8 cellular contexts compared by ENCODE assay signal in genomic region chr2:168889635-168890005, GRCh38. TPM values are rescaled to one million over a fixed set of nuclear protein-coding genes. Genes with fewer than 3 reads are reported as not detected.
DNase-seq lines count a peak whose midpoint lies in the region; ATAC-seq and TF ChIP-seq lines count a peak whose summit lies in the region.

No MANE protein-coding gene starts in this region.

- H3K27ac Mint-ChIP-seq in T-cell = no peak overlapping the region
- no peak overlapping the region for H3K27ac Mint-ChIP-seq in glutamatergic neuron (ENCODE audit: unreplicated experiment)
- H3K27ac Mint-ChIP-seq in type B pancreatic cell = no peak overlapping the region

- H3K36me3 ChIP-seq in cardiac muscle cell = no peaks in the 10 kb centered on the region
- H3K36me3 ChIP-seq in right atrium auricular region = no peaks in the 10 kb centered on the region
- H3K36me3 ChIP-seq in ascending aorta = no peaks in the 10 kb centered on the region

- no peak overlapping the region for H3K27ac ChIP-seq in cardiac muscle cell
- H3K27ac ChIP-seq in right atrium auricular region = no peak overlapping the region
- no peak overlapping the region for H3K27ac ChIP-seq in ascending aorta

- H3K9me3 Mint-ChIP-seq in T-cell = no peaks in the 10 kb centered on the region
- peaks cover 2% of the 10 kb centered on the region for H3K9me3 Mint-ChIP-seq in glutamatergic neuron (ENCODE audit: unreplicated experiment)
- H3K9me3 Mint-ChIP-seq in type B pancreatic cell = no peaks in the 10 kb centered on the region

- intact Hi-C loops in ascending aorta (cut with DNase I) = no loop called here

- H3K4me1 Mint-ChIP-seq in T-cell (peaks cover 11 to 13% (median 11%) of the 10 kb centered on the region in 3 donors), glutamatergic neuron (ENCODE audit: low read depth, unreplicated experiment) (peaks cover 5% of the 10 kb centered on the region), type B pancreatic cell (ENCODE audit: unreplicated experiment) (peaks cover 8% of the 10 kb centered on the region)

- H3K4me1 ChIP-seq in cardiac muscle cell (ENCODE audit: low read depth) (no peaks in the 10 kb centered on the region), right atrium auricular region (peaks cover 0 to 11% of the 10 kb centered on the region in 2 donors), ascending aorta (peaks cover 0 to 4% of the 10 kb centered on the region in 2 donors)

- H3K27me3 ChIP-seq in cardiac muscle cell (no peaks in the 10 kb centered on the region), right atrium auricular region (no peaks in the 10 kb centered on the region), ascending aorta (no peaks in the 10 kb centered on the region)

- DNase-seq in cardiac muscle cell (ENCODE audit: low read depth in 1 of 2, low spot score in 1 of 2) (no peak), right atrium auricular region (ENCODE audit: low spot score) (no peak), T-cell (no peak), glutamatergic neuron (no peak), type B pancreatic cell (ENCODE audit: extremely low spot score, unreplicated experiment) (no peak), OCI-M2 (lab: John Stamatoyannopoulos, UW; ENCODE audit: unreplicated experiment) (no peak), ascending aorta (ENCODE audit: low spot score in 2 of 2) (no peak)

- H3K27me3 Mint-ChIP-seq in T-cell (peaks cover 2 to 10% of the 10 kb centered on the region in 2 donors), glutamatergic neuron (ENCODE audit: unreplicated experiment) (no peaks in the 10 kb centered on the region), type B pancreatic cell (peaks cover 6% of the 10 kb centered on the region)

- POLR2A ChIA-PET in T-cell (lab: Charles Lee) = no interaction called here

- H3K36me3 Mint-ChIP-seq in T-cell (no peaks in the 10 kb centered on the region), glutamatergic neuron (ENCODE audit: unreplicated experiment) (no peaks in the 10 kb centered on the region), type B pancreatic cell (peaks cover 13% of the 10 kb centered on the region)

- H3K4me3 Mint-ChIP-seq in T-cell (peak overlapping the region; percentile 84 to 94 (median 90)), glutamatergic neuron (ENCODE audit: unreplicated experiment) (peak overlapping the region; percentile 99), type B pancreatic cell (peak overlapping the region; percentile 96)

- H3K4me3 ChIP-seq in cardiac muscle cell (peak overlapping the region; percentile 47), right atrium auricular region (peak overlapping the region in 1 of 2 donors; percentile 60), ascending aorta (peak overlapping the region in 1 of 2 donors; percentile 63)

- CTCF ChIA-PET in T-cell (lab: Charles Lee) = no interaction called here

- ATAC-seq in T-cell (replicated peaks in 1 of 4) (no peak), HG03342 (IDR thresholded peaks at IDR 0.05; ENCODE audit: unreplicated experiment) (no peak)

- no peaks in the 10 kb centered on the region for H3K9me3 ChIP-seq in cardiac muscle cell (ENCODE audit: low read depth)
- H3K9me3 ChIP-seq in right atrium auricular region = no peaks in the 10 kb centered on the region
- no peaks in the 10 kb centered on the region for H3K9me3 ChIP-seq in ascending aorta

- no peak for TF ChIP-seq CTCF in cardiac muscle cell (IDR thresholded peaks at IDR 0.05; ENCODE audit: low read depth, low read length)
- no peak for TF ChIP-seq CTCF in right atrium auricular region (IDR thresholded peaks at IDR 0.05)
- no peak for TF ChIP-seq CTCF in glutamatergic neuron (IDR thresholded peaks at IDR 0.05; ENCODE audit: partially characterized antibody, unreplicated experiment)
- TF ChIP-seq CTCF in type B pancreatic cell (conservative IDR thresholded peaks at IDR 0.05) = no peak
- no peak for TF ChIP-seq CTCF in ascending aorta (IDR thresholded peaks at IDR 0.05)

RNA-seq across cellular contexts. Expression of gene SPC25, which starts 0.6 kb away (rescaled TPM):
- total RNA-seq in cardiac muscle cell (3.3 and 10.1 TPM in 2 replicates), right atrium auricular region (1 to 10 TPM in 1 of 2 donors, not detected in 1; 1.9 TPM), T-cell (under 1 TPM in 3 of 5 donors, not detected in 2; 0.32 to 0.83 (median 0.43) TPM), glutamatergic neuron (ENCODE audit: unreplicated experiment) (7.1 TPM), type B pancreatic cell (ENCODE audit: low replicate concordance) (8.2 and 25.2 TPM in 2 replicates), ascending aorta (not detected)
- polyA plus RNA-seq in cardiac muscle cell = 12.0 and 33.6 TPM in 2 replicates

RNA-seq across cellular contexts. Expression of gene G6PC2, which starts 11.5 kb away (rescaled TPM):
- total RNA-seq in cardiac muscle cell (not detected in 2 replicates), right atrium auricular region (not detected), T-cell (not detected), glutamatergic neuron (ENCODE audit: unreplicated experiment) (not detected), type B pancreatic cell (ENCODE audit: low replicate concordance) (2.1 and 2.8 TPM in 2 replicates), ascending aorta (not detected)
- polyA plus RNA-seq in cardiac muscle cell = not detected in 2 replicates
